In the genomic region with DNA sequence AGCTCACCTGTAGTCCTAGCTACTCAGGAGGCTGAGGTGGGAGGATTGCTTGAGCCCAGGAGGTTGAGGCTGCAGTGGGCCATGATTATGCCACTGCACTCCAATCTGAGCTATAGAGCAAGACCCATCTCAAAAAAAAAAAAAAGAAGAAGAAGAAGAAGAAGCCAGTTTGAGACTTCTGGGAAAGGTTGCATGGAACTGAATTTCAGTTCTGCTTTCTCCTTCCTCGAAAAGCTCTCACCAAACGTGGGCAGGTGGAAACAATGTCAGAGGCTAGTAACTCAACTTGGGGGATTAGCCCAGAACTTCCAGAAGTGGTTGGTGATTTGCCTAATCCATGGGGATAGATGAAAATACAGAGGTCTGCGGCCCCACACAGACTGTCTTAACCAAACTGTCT, we compare ENCODE assay signal across 11 cellular contexts.
"Had no signal": no experiment of that assay in that cellular context is flagged by ENCODE, and none has a peak within 500 bp of the region (broad histone marks: within the 10 kb centered on the region; RNA-seq: fewer than 3 reads in every experiment).

No MANE protein-coding gene starts in this region.

- H3K27me3 ChIP-seq: cardiac muscle cell, gastrocnemius medialis, heart right ventricle, neutrophil had no signal

- H3K4me1 ChIP-seq: parathyroid adenoma had no signal

- H3K4me3 ChIP-seq: cardiac muscle cell, gastrocnemius medialis, heart right ventricle, mucosa of descending colon had no signal

- H3K27ac ChIP-seq: cardiac muscle cell, gastrocnemius medialis, neutrophil, parathyroid adenoma had no signal

- DNase-seq: activated naive CD4-positive, alpha-beta T cell treated with Interleukin-2 at 50 U/mL for 16 hours; erythroblast; gastrocnemius medialis; heart right ventricle; left colon; mammary epithelial cell; mucosa of descending colon; naive thymus-derived CD8-positive, alpha-beta T cell had no signal

- H3K36me3 ChIP-seq: cardiac muscle cell, gastrocnemius medialis, heart right ventricle, neutrophil had no signal

- H3K9me3 ChIP-seq: gastrocnemius medialis, heart right ventricle, mucosa of descending colon, neutrophil had no signal
